Comparison of ENCODE assay signal across 17 cellular contexts in the genomic region with DNA sequence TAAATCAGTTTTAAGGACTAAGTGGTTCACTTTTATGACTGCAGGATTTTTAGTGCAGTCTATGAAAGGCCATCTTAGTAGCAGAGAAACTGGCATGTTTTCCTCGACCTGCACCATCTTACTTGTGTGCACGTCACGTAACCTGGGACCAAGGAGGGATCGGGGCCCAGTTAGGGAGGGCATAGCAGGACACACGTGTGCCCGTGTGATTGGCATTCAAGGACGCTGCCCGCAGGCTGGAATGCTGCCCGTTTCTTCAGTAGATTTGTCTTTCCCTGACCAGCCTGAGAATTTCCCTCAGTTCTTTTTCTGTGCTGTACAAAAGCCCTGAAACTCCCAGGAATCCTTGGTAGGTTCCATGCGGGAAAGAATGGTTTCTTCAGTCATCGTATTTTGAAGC.
DNase-seq lines count a peak whose midpoint lies in the region; FAIRE-seq and TF ChIP-seq lines count a peak whose summit lies in the region.
"Had no signal": no experiment of that assay in that cellular context is flagged by ENCODE, and none has a peak within 500 bp of the region (broad histone marks: within the 10 kb centered on the region; RNA-seq: fewer than 3 reads in every experiment).

No MANE protein-coding gene starts in this region.

- dilution Hi-C loops in mammary epithelial cell (cut with HindIII; ENCODE audit: low sequenced_read_pairs) = no loop called here

- H3K4me3 ChIP-seq in mammary epithelial cell (replicated peaks in 1 of 3; ENCODE audit: insufficient read depth in 1 of 3, low read depth in 2 of 3, low read length in 3 of 3) = no peak overlapping the region
- H3K4me3 ChIP-seq: SJSA1 had no signal

- H3K4me3 Mint-ChIP-seq in chondrocyte (ENCODE audit: unreplicated experiment) = no peak overlapping the region
- no peak overlapping the region for H3K4me3 Mint-ChIP-seq in osteocyte (ENCODE audit: unreplicated experiment)
- H3K4me3 Mint-ChIP-seq: H9 had no signal

- H3K4me1 Mint-ChIP-seq in chondrocyte (ENCODE audit: low read depth) (peaks cover 77% of the 10 kb centered on the region), osteocyte (ENCODE audit: unreplicated experiment) (peaks cover 69% of the 10 kb centered on the region)

- FAIRE-seq in HTR-8/SVneo (lab: Jason Lieb, UNC) = peak; percentile 72

- H3K36me3 ChIP-seq in mammary epithelial cell (ENCODE audit: insufficient read depth, low read length) = peaks cover 33% of the 10 kb centered on the region

- H3K79me2 ChIP-seq in mammary epithelial cell (ENCODE audit: insufficient read depth, low read length) = peaks cover 75% of the 10 kb centered on the region

- H3K27ac Mint-ChIP-seq in chondrocyte (ENCODE audit: unreplicated experiment) = peak overlapping the region; percentile 76
- peak overlapping the region; percentile 56 for H3K27ac Mint-ChIP-seq in osteocyte (ENCODE audit: unreplicated experiment)

- H3K9me3 Mint-ChIP-seq in chondrocyte (ENCODE audit: low read depth) (no peaks in the 10 kb centered on the region), osteocyte (ENCODE audit: unreplicated experiment) (no peaks in the 10 kb centered on the region)
- H3K9me3 Mint-ChIP-seq: H9 had no signal

- TF ChIP-seq CTCF in chondrocyte (IDR thresholded peaks at IDR 0.05) = no peak
- TF ChIP-seq CTCF in osteocyte (IDR thresholded peaks at IDR 0.05) = no peak
- no peak for TF ChIP-seq CTCF in mammary epithelial cell (conservative IDR thresholded peaks at IDR 0.05 in 1 of 2, IDR thresholded peaks at IDR 0.05 in 1 of 2; ENCODE audit: extremely low read depth in 1 of 2, insufficient read depth in 1 of 2, low read depth in 1 of 2, low read length in 2 of 2)

- H3K27me3 Mint-ChIP-seq in chondrocyte (ENCODE audit: low read depth) (no peaks in the 10 kb centered on the region), osteocyte (ENCODE audit: unreplicated experiment) (no peaks in the 10 kb centered on the region)

- in situ Hi-C loops in mammary epithelial cell (cut with MboI; ENCODE audit: low sequenced_read_pairs in 2 of 2) = no loop called here

- WGBS in mammary epithelial cell (ENCODE audit: low coverage, missing lambda C conversion rate) = 94% methylated on average over 6 of the region's 11 CpGs

- DNase-seq in EH (ENCODE audit: low read depth) = peak; percentile 58
- DNase-seq in HTR-8/SVneo (ENCODE audit: insufficient read length, low spot score) = no peak
- DNase-seq in chondrocyte (ENCODE audit: low spot score) = no peak
- no peak for DNase-seq in osteocyte (ENCODE audit: extremely low spot score, unreplicated experiment)
- no peak for DNase-seq in HuH-7.5 (ENCODE audit: low spot score)
- DNase-seq in LoVo (ENCODE audit: low spot score) = no peak
- DNase-seq in iPS-NIHi7 (ENCODE audit: extremely low spot score) = no peak
- DNase-seq in mammary epithelial cell = no peak
- DNase-seq: COR-L47, EL, H9, NCI-H1105 treated with DMSO at 0.1 percent for 48 hours, NCI-H187 treated with DMSO at 0.1 percent for 48 hours, NCI-H748 treated with DMSO at 0.1 percent for 48 hours, PC-3 had no signal

- no TSS peak for BruUV-seq in mammary epithelial cell (replicated peaks; lab: Mats Ljungman, UMichigan)

- no peak overlapping the region for H3K4me2 ChIP-seq in mammary epithelial cell (ENCODE audit: insufficient read depth, low read depth, low read length)

- H3K36me3 Mint-ChIP-seq in chondrocyte (ENCODE audit: low read depth) (peaks cover 21% of the 10 kb centered on the region), osteocyte (ENCODE audit: unreplicated experiment) (peaks cover 30% of the 10 kb centered on the region)

- no peaks in the 10 kb centered on the region for H3K27me3 ChIP-seq in mammary epithelial cell (ENCODE audit: insufficient read depth, low read length)
- H3K27me3 ChIP-seq: SJSA1 had no signal

- H4K20me1 ChIP-seq in mammary epithelial cell (ENCODE audit: insufficient read depth, low read length) = no peaks in the 10 kb centered on the region

- H3K9me3 ChIP-seq in mammary epithelial cell (replicated peaks; ENCODE audit: insufficient read depth, low read length) = no peaks in the 10 kb centered on the region
- H3K9me3 ChIP-seq: SJSA1 had no signal

- H2AFZ ChIP-seq in mammary epithelial cell (ENCODE audit: low read depth, low read length) = no peak overlapping the region

- H3K27ac ChIP-seq in mammary epithelial cell (ENCODE audit: insufficient read depth, low read depth, low read length) = no peak overlapping the region
- H3K27ac ChIP-seq: RWPE1, SJSA1 had no signal

- intact Hi-C loops in mammary epithelial cell (cut with micrococcal nuclease) = no loop called here

- CTCF ChIA-PET in mammary epithelial cell (lab: Charles Lee; ENCODE audit: low non-redundant PET) = interaction anchor here (0.6 kb wide), 1 partner anchor 69 kb away, joined by 3 read pairs; no protein-coding TSS in a partner anchor

- H3K9ac ChIP-seq in mammary epithelial cell (ENCODE audit: insufficient read depth, low read length) = no peak overlapping the region

- H3K4me1 ChIP-seq in mammary epithelial cell (ENCODE audit: insufficient read depth, low read length) = no peaks in the 10 kb centered on the region
